In genomic region chr17:67666710-67667109, GRCh38 we compare ENCODE assay signal across 18 cellular contexts. TPM values are rescaled to one million over a fixed set of nuclear protein-coding genes. Genes with fewer than 3 reads are reported as not detected.
DNase-seq lines count a peak whose midpoint lies in the region; ATAC-seq, FAIRE-seq and TF ChIP-seq lines count a peak whose summit lies in the region.
"Had no signal": no experiment of that assay in that cellular context is flagged by ENCODE, and none has a peak within 500 bp of the region (broad histone marks: within the 10 kb centered on the region; RNA-seq: fewer than 3 reads in every experiment).

No MANE protein-coding gene starts in this region.

- no peaks in the 10 kb centered on the region; a peak in 1 of 5 replicates for H3K36me3 ChIP-seq in HepG2 (replicated peaks in 1 of 2; ENCODE audit: control insufficient read depth in 1 of 2, insufficient read depth in 2 of 2, low read length in 2 of 2)
- H3K36me3 ChIP-seq in right lobe of liver, result no peaks in the 10 kb centered on the region
- H3K36me3 ChIP-seq in H1 (ENCODE audit: control insufficient read depth in 2 of 4, insufficient read depth in 4 of 4, low read length in 3 of 4), result peaks cover 0 to 4% (median 2%) of the 10 kb centered on the region in 4 experiments; a peak in 3 of 8 replicates

- peak; percentile 50 for ATAC-seq in HepG2
- no peak for ATAC-seq in right lobe of liver
- no peak for ATAC-seq in GM19351 (IDR thresholded peaks at IDR 0.05; ENCODE audit: unreplicated experiment)
- ATAC-seq: HCT116 had no signal

- H2BK20ac ChIP-seq in H1 (ENCODE audit: low read length), result no peak overlapping the region

- in situ Hi-C loops in HepG2 (cut with HindIII; ENCODE audit: extremely low pct_ligation_motif_present, low pct_unique_long_range_greater_than_20kb), result no loop called here

- no peak overlapping the region for H4K91ac ChIP-seq in H1 (replicated peaks; ENCODE audit: insufficient read length, low read length)

- H3K79me2 ChIP-seq in HepG2 (ENCODE audit: insufficient read depth, low read length) (no peaks in the 10 kb centered on the region), H1 (ENCODE audit: control insufficient read depth in 1 of 2, insufficient read depth in 2 of 2, low read length in 2 of 2) (no peaks in the 10 kb centered on the region)

- no peak overlapping the region for H2AK5ac ChIP-seq in H1 (ENCODE audit: low read depth, low read length)

- no peak overlapping the region for H3K4me2 ChIP-seq in HepG2 (ENCODE audit: low read depth, low read length)
- H3K4me2 ChIP-seq in H1 (ENCODE audit: insufficient read depth in 1 of 2, low read depth in 2 of 2, low read length in 2 of 2), result no peak overlapping the region
- H3K4me2 ChIP-seq: A549 had no signal

- TF ChIP-seq CTCF in HepG2 (CRISPR knock-in tag; IDR thresholded peaks at IDR 0.05) (no peak), right lobe of liver (IDR thresholded peaks at IDR 0.05) (no peak), H1 (IDR thresholded peaks at IDR 0.05; ENCODE audit: control extremely low read depth in 1 of 3, insufficient read depth in 1 of 3, low read depth in 1 of 3, low read length in 3 of 3) (no peak)

- intact Hi-C loops in HepG2 (cut with micrococcal nuclease; ENCODE audit: unreplicated experiment), result no loop called here
- intact Hi-C loops in right lobe of liver (cut with DNase I), result no loop called here

- DNase-seq in HepG2 (ENCODE audit: low spot score) (no peak), right lobe of liver (no peak), NCI-H82 treated with DMSO at 0.1 percent for 48 hours (lab: John Stamatoyannopoulos, UW; ENCODE audit: unreplicated experiment) (peak; percentile 46), H1 (ENCODE audit: low read depth in 1 of 2, low spot score in 2 of 2) (no peak), NCI-H69 (lab: John Stamatoyannopoulos, UW) (no peak), RPMI8226 (no peak)
- DNase-seq in effector CD8-positive, alpha-beta T cell (lab: John Stamatoyannopoulos, UW), result no peak
- DNase-seq: Caco-2, DMS79, KBM-7, NCI-H1436, NCI-H2029, NCI-H510A treated with DMSO at 0.1 percent for 48 hours, SHP77 treated with DMSO at 0.1 percent for 48 hours had no signal

- H2BK15ac ChIP-seq in H1 (ENCODE audit: low read length), result no peak overlapping the region

- TF ChIP-seq EP300 in HepG2 (IDR thresholded peaks at IDR 0.05; ENCODE audit: low read depth in 2 of 2, low read length in 2 of 2) (no peak), HepG2 (CRISPR knock-in tag; IDR thresholded peaks at IDR 0.05; ENCODE audit: borderline replicate concordance) (no peak), H1 (IDR thresholded peaks at IDR 0.05; ENCODE audit: borderline replicate concordance in 1 of 2, low read depth in 2 of 2, low read length in 2 of 2) (no peak)

- no peaks in the 10 kb centered on the region; a peak in 1 of 5 replicates for H3K27me3 ChIP-seq in HepG2 (ENCODE audit: control insufficient read depth in 1 of 2, insufficient read depth in 2 of 2, low read length in 2 of 2)
- no peaks in the 10 kb centered on the region for H3K27me3 ChIP-seq in right lobe of liver
- H3K27me3 ChIP-seq in H1 (replicated peaks in 1 of 4; ENCODE audit: control insufficient read depth in 3 of 4, extremely low read depth in 1 of 4, insufficient read depth in 3 of 4, low read length in 3 of 4), result no peaks in the 10 kb centered on the region

- no peak overlapping the region for H3K27ac ChIP-seq in HepG2 (ENCODE audit: extremely low read length, insufficient read depth, low read length)
- H3K27ac ChIP-seq in right lobe of liver, result no peak overlapping the region
- no peak overlapping the region for H3K27ac ChIP-seq in H1 (ENCODE audit: low read depth, low read length)
- H3K27ac ChIP-seq: A549, C4-2B had no signal

- H2AFZ ChIP-seq in HepG2 (ENCODE audit: low read length), result no peak overlapping the region
- no peak overlapping the region for H2AFZ ChIP-seq in H1 (ENCODE audit: low read length)

- H4K5ac ChIP-seq in H1 (ENCODE audit: insufficient read length, low read depth, low read length), result no peak overlapping the region

- no peak overlapping the region for H3K18ac ChIP-seq in H1 (ENCODE audit: extremely low read depth, low read length)

- POLR2A ChIA-PET in HepG2 (lab: Yijun Ruan, JAX), result no interaction called here
- POLR2A ChIA-PET in H1 (lab: Charles Lee; ENCODE audit: partially characterized antibody), result no interaction called here

- H3K4me1 ChIP-seq in HepG2 (ENCODE audit: insufficient read depth, low read length) (no peaks in the 10 kb centered on the region), right lobe of liver (no peaks in the 10 kb centered on the region), H1 (replicated peaks in 1 of 4; ENCODE audit: control insufficient read depth in 3 of 4, insufficient read depth in 4 of 4, low read length in 3 of 4) (no peaks in the 10 kb centered on the region)
- H3K4me1 ChIP-seq: A549 had no signal

- H3K79me1 ChIP-seq in H1 (ENCODE audit: low read depth, low read length), result no peaks in the 10 kb centered on the region

- CTCF ChIA-PET in HepG2 (lab: Yijun Ruan, JAX; ENCODE audit: low intra/inter-chr PET ratio, low total read pairs) (no interaction called here), H1 (lab: Charles Lee; ENCODE audit: partially characterized antibody) (interaction anchor here (0.9 to 1.4 kb wide), 2 partner anchors 8 to 281 kb away, joined by 3 to 4 read pairs; no protein-coding TSS in a partner anchor)

- H3K14ac ChIP-seq in H1 (ENCODE audit: insufficient read length), result no peak overlapping the region

- no peak overlapping the region for H3K4me3 ChIP-seq in HepG2 (replicated peaks in 1 of 3; ENCODE audit: insufficient read depth in 1 of 3, low read depth in 2 of 3, low read length in 3 of 3)
- no peak overlapping the region for H3K4me3 ChIP-seq in right lobe of liver
- H3K4me3 ChIP-seq in H1 (ENCODE audit: extremely low read depth in 1 of 4, insufficient read depth in 2 of 4, low read depth in 3 of 4, low read length in 4 of 4), result no peak overlapping the region
- H3K4me3 ChIP-seq: A549 had no signal

- no TSS peak for BruUV-seq in HepG2 (replicated peaks; lab: Mats Ljungman, UMichigan)

- TF ChIP-seq POLR2A in HepG2 (IDR thresholded peaks at IDR 0.05; ENCODE audit: insufficient read depth in 1 of 2, low read depth in 2 of 2, low read length in 2 of 2), result no peak
- TF ChIP-seq POLR2A in right lobe of liver (IDR thresholded peaks at IDR 0.05), result no peak
- no peak for TF ChIP-seq POLR2A in H1 (IDR thresholded peaks at IDR 0.05; ENCODE audit: control extremely low read depth in 1 of 2, low read depth in 2 of 2, low read length in 2 of 2)

- H3K56ac ChIP-seq in H1 (replicated peaks; ENCODE audit: insufficient read length, low read depth, low read length), result no peak overlapping the region

- no peak overlapping the region for H3K4ac ChIP-seq in H1 (replicated peaks; ENCODE audit: insufficient read length, low read depth, low read length)

- FAIRE-seq in HepG2 (lab: Jason Lieb, UNC) (no peak), H1 (lab: Jason Lieb, UNC) (no peak)
- FAIRE-seq: A549 had no signal

- H4K20me1 ChIP-seq in HepG2 (ENCODE audit: insufficient read depth, low read length) (no peaks in the 10 kb centered on the region), H1 (replicated peaks in 1 of 2; ENCODE audit: control insufficient read depth in 1 of 2, insufficient read depth in 2 of 2, low read length in 2 of 2) (peaks cover 0 to 1% of the 10 kb centered on the region in 2 experiments)

- H3K23me2 ChIP-seq in H1 (ENCODE audit: low read depth, low read length), result no peaks in the 10 kb centered on the region

- H4K8ac ChIP-seq in H1 (ENCODE audit: extremely low read depth, insufficient read depth, low read length), result 0 out of 2 replicates have a peak overlapping the region, but pooled peaks have one; percentile 3

- TF ChIP-seq RAD21 in HepG2 (CRISPR knock-in tag; IDR thresholded peaks at IDR 0.05) (no peak), H1 (IDR thresholded peaks at IDR 0.05 in 1 of 2, conservative IDR thresholded peaks at IDR 0.05 in 1 of 2; ENCODE audit: low read depth in 2 of 2, low read length in 2 of 2) (no peak)

- no peak overlapping the region for H3K23ac ChIP-seq in H1 (ENCODE audit: insufficient read length)

- H3K9me3 ChIP-seq in HepG2 (ENCODE audit: low read length), result no peaks in the 10 kb centered on the region
- no peaks in the 10 kb centered on the region for H3K9me3 ChIP-seq in right lobe of liver
- peaks cover 0 to 3% of the 10 kb centered on the region in 2 experiments; a peak in 1 of 4 replicates for H3K9me3 ChIP-seq in H1 (ENCODE audit: insufficient read depth in 2 of 2, low read depth in 1 of 2, low read length in 1 of 2)
- H3K9me3 ChIP-seq: A549 had no signal

- H3K9ac ChIP-seq in HepG2 (ENCODE audit: insufficient read depth, low read depth, low read length), result no peak overlapping the region
- no peak overlapping the region for H3K9ac ChIP-seq in H1 (replicated peaks in 1 of 4; ENCODE audit: extremely low read depth in 1 of 4, low read depth in 3 of 4, low read length in 3 of 4)

- H2BK5ac ChIP-seq in H1 (ENCODE audit: low read depth, low read length), result no peak overlapping the region

- H2BK12ac ChIP-seq in H1 (ENCODE audit: low read depth, low read length), result no peak overlapping the region

- WGBS in HepG2 (ENCODE audit: low lambda C conversion rate), result 35% methylated on average over 2 of the region's 2 CpGs
- WGBS in right lobe of liver (ENCODE audit: insufficient coverage, low coverage, low lambda C conversion rate, missing lambda C conversion rate), result 100% methylated on average over 1 of the region's 2 CpGs
- WGBS in H1 (ENCODE audit: extremely low coverage in 1 of 2, insufficient coverage in 1 of 2, insufficient read length in 1 of 2, insufficient replicate concordance in 2 of 2, low coverage in 1 of 2, low lambda C conversion rate in 2 of 2, missing lambda C conversion rate in 1 of 2), 2 experiments, result 97% methylated on average over 2 of the region's 2 CpGs; no CpG with 5 or more reads in 1 of the 2 experiments

- H2BK120ac ChIP-seq in H1 (replicated peaks; ENCODE audit: low read depth, low read length), result no peak overlapping the region

RNA-seq across cellular contexts. Expression of gene NOL11, which starts 51.0 kb away (rescaled TPM):
- total RNA-seq in HepG2 (2016; rRNA removed; fragmentation: Illumina TruSeq; extraction: Trizol), result 124 and 187 TPM in 2 replicates
- 13.5 and 17.7 TPM in 2 replicates for total RNA-seq in HepG2 (2016; cell fraction: cytosol; rRNA removed; fragmentation: Illumina TruSeq; extraction: Trizol; ENCODE audit: low read depth)
- total RNA-seq in HepG2 (2016; cell fraction: insoluble cytoplasmic fraction; rRNA removed; fragmentation: Illumina TruSeq; extraction: Trizol), result 119 and 181 TPM in 2 replicates
- 41.0 and 49.3 TPM in 2 replicates for total RNA-seq in HepG2 (2016; cell fraction: membrane; rRNA removed; fragmentation: Illumina TruSeq; extraction: Trizol)
- 110 and 111 TPM in 2 replicates for total RNA-seq in HepG2 (2016; cell fraction: nucleus; rRNA removed; fragmentation: Illumina TruSeq; extraction: Trizol)
- 33.5 and 45.8 TPM in 2 replicates for polyA plus RNA-seq in HepG2 (2011; rRNA removed)
- polyA plus RNA-seq in HepG2 (2011; cell fraction: cytosol; rRNA removed), result 14.8 and 21.3 TPM in 2 replicates
- polyA plus RNA-seq in HepG2 (2011; cell fraction: nucleus; rRNA removed), result 25.9 and 30.0 TPM in 2 replicates
- polyA plus RNA-seq in HepG2 (2012), result 44.1 and 58.2 TPM in 2 replicates
- 5.1 and 6.9 TPM in 2 replicates for polyA plus RNA-seq in HepG2 (2016; cell fraction: cytosol; fragmentation: Illumina TruSeq; extraction: Trizol; ENCODE audit: low read depth)
- polyA plus RNA-seq in HepG2 (2016; cell fraction: insoluble cytoplasmic fraction; fragmentation: Illumina TruSeq; extraction: Trizol; ENCODE audit: low read depth), result 140 and 158 TPM in 2 replicates
- 20.6 and 22.8 TPM in 2 replicates for polyA plus RNA-seq in HepG2 (2016; cell fraction: membrane; fragmentation: Illumina TruSeq; extraction: Trizol; ENCODE audit: low read depth)
- polyA plus RNA-seq in HepG2 (2016; cell fraction: nucleus; fragmentation: Illumina TruSeq; extraction: Trizol; ENCODE audit: insufficient read depth, low read depth), result 143 and 159 TPM in 2 replicates
- 28.1 and 48.6 TPM in 2 replicates for polyA minus RNA-seq in HepG2 (2011; rRNA and poly(A)+ RNA removed; ENCODE audit: low replicate concordance)
- polyA minus RNA-seq in HepG2 (2011; cell fraction: cytosol; rRNA and poly(A)+ RNA removed), result 80.5 and 83.1 TPM in 2 replicates
- 134 and 139 TPM in 2 replicates for polyA minus RNA-seq in HepG2 (2011; cell fraction: nucleus; rRNA and poly(A)+ RNA removed)
- 10 to 100 TPM; 15.8 to 22.1 (median 19.5) TPM for total RNA-seq in right lobe of liver
- 97.2 and 102 TPM in 2 replicates for total RNA-seq in H1 (2021; fragmentation: NEBNext Ultra II Directional; extraction: Animal tissue kit (Norgen Biotek cat#: 25700))
- polyA plus RNA-seq in H1 (2011; rRNA removed), result 28.2 and 58.0 TPM in 2 replicates
- polyA plus RNA-seq in H1 (2011; cell fraction: cytosol; rRNA removed), result 45.6 TPM
- polyA plus RNA-seq in H1 (2011; cell fraction: nucleus; rRNA removed), result 32.3 TPM
- polyA plus RNA-seq in H1 (2012, experiment 1 of 2), result 70.1 to 123 TPM (median 76.1 TPM) in 4 replicates
- polyA plus RNA-seq in H1 (2012, experiment 2 of 2), result 12.2 TPM
- polyA plus RNA-seq in H1 (2013, experiment 1 of 2), result 69.1 TPM
- polyA plus RNA-seq in H1 (2013, experiment 2 of 2), result 75.3 TPM
- 59.4 and 99.9 TPM in 2 replicates for polyA minus RNA-seq in H1 (2011; rRNA and poly(A)+ RNA removed)
- polyA minus RNA-seq in H1 (2011; cell fraction: cytosol; rRNA and poly(A)+ RNA removed), result 260 TPM
- polyA minus RNA-seq in H1 (2011; cell fraction: nucleus; rRNA and poly(A)+ RNA removed), result 80.3 TPM
